ENCODE assay signal across 9 cellular contexts in genomic region chr9:129079829-129080228, GRCh38. TPM values are rescaled to one million over a fixed set of nuclear protein-coding genes. Genes with fewer than 3 reads are reported as not detected.
DNase-seq lines count a peak whose midpoint lies in the region; ATAC-seq and TF ChIP-seq lines count a peak whose summit lies in the region.
"Had no signal": no experiment of that assay in that cellular context is flagged by ENCODE, and none has a peak within 500 bp of the region (broad histone marks: within the 10 kb centered on the region; RNA-seq: fewer than 3 reads in every experiment).

No MANE protein-coding gene starts in this region.

- H3K27me3 ChIP-seq in HUES6 (ENCODE audit: control insufficient read depth, insufficient read depth, low read length) (no peaks in the 10 kb centered on the region), brain microvascular endothelial cell (replicated peaks) (no peaks in the 10 kb centered on the region), muscle layer of colon (ENCODE audit: control insufficient read depth in 1 of 2, insufficient read depth in 2 of 2, low read length in 2 of 2) (no peaks in the 10 kb centered on the region)

- ATAC-seq in esophagus mucosa (no peak), GM18502 (IDR thresholded peaks at IDR 0.05; ENCODE audit: poor library complexity, unreplicated experiment) (no peak)

- peaks cover 9% of the 10 kb centered on the region for H3K4me1 ChIP-seq in HUES6 (ENCODE audit: control insufficient read depth, insufficient read depth, low read length)
- peaks cover 14% of the 10 kb centered on the region for H3K4me1 ChIP-seq in muscle layer of colon (ENCODE audit: insufficient read depth, low read length)

- TF ChIP-seq CTCF in AG04449 (IDR thresholded peaks at IDR 0.05; ENCODE audit: insufficient read depth, low read length, missing control alignments), result no peak
- no peak for TF ChIP-seq CTCF in brain microvascular endothelial cell (IDR thresholded peaks at IDR 0.05; ENCODE audit: low read depth, low read length, missing control alignments)

- H3K4me3 ChIP-seq in AG04449 (ENCODE audit: low read depth, low read length) (peak overlapping the region; percentile 87), HUES6 (ENCODE audit: low read depth, low read length) (peak overlapping the region; percentile 82), brain microvascular endothelial cell (ENCODE audit: low read depth, low read length) (peak overlapping the region; percentile 78), muscle layer of colon (ENCODE audit: low read depth in 1 of 2, low read length in 2 of 2) (peak overlapping the region in 1 of 2 donors; percentile 83)

- H3K9ac ChIP-seq in HUES6 (ENCODE audit: low read length) (no peak overlapping the region), muscle layer of colon (ENCODE audit: low read length) (peak overlapping the region; percentile 24)

- H3K27ac ChIP-seq in HUES6 (ENCODE audit: low read depth, low read length), result no peak overlapping the region
- H3K27ac ChIP-seq in brain microvascular endothelial cell, result no peak overlapping the region
- H3K27ac ChIP-seq in muscle layer of colon (ENCODE audit: low read depth, low read length), result no peak overlapping the region

- H3K9me3 ChIP-seq in HUES6 (ENCODE audit: control insufficient read depth, insufficient read depth, low read depth, low read length), result no peaks in the 10 kb centered on the region
- no peaks in the 10 kb centered on the region for H3K9me3 ChIP-seq in muscle layer of colon (ENCODE audit: low read length)

- H3K36me3 ChIP-seq in HUES6 (ENCODE audit: control insufficient read depth, insufficient read depth, low read length) (peaks cover 15% of the 10 kb centered on the region), brain microvascular endothelial cell (replicated peaks) (no peaks in the 10 kb centered on the region), muscle layer of colon (ENCODE audit: insufficient read depth, low read length) (peaks cover 2% of the 10 kb centered on the region)

- no peak for DNase-seq in AG04449 (ENCODE audit: low read depth, low spot score)
- no peak for DNase-seq in brain microvascular endothelial cell
- no peak for DNase-seq in cerebellar nuclear complex (lab: John Stamatoyannopoulos, UW)
- no peak for DNase-seq in NCI-H2196 (lab: John Stamatoyannopoulos, UW; ENCODE audit: unreplicated experiment)
- DNase-seq: NCI-H1930 had no signal

- POLR2A ChIA-PET in AG04449 (lab: Yijun Ruan, JAX), result no interaction called here

- in situ Hi-C loops in brain microvascular endothelial cell (cut with HindIII; ENCODE audit: low pct_ligation_motif_present, low sequenced_read_pairs), result no loop called here

- CTCF ChIA-PET in AG04449 (lab: Yijun Ruan, JAX), result interaction anchor here (1.3 kb wide), 1 partner anchor 52 kb away, joined by 6 read pairs; the partner anchor contains the start of gene SH3GLB2

RNA-seq across cellular contexts. Expression of gene DOLPP1, which starts 1.1 kb away (rescaled TPM):
- 14.7 TPM for total RNA-seq in esophagus mucosa

RNA-seq across cellular contexts. Expression of gene CRAT, which starts 30.8 kb away (rescaled TPM):
- 33.4 TPM for total RNA-seq in esophagus mucosa

RNA-seq across cellular contexts. Expression of gene PTPA, which starts 31.4 kb away (rescaled TPM):
- 121 TPM for total RNA-seq in esophagus mucosa

RNA-seq across cellular contexts. Expression of gene MIGA2, which starts 43.4 kb away (rescaled TPM):
- total RNA-seq in esophagus mucosa, result 21.2 TPM

RNA-seq across cellular contexts. Expression of gene SH3GLB2, which starts 51.7 kb away (rescaled TPM):
- 101 TPM for total RNA-seq in esophagus mucosa
